ENCODE assay signal across 11 cellular contexts in genomic region chr20:15895560-15896084, GRCh38.
DNase-seq lines count a peak whose midpoint lies in the region; ATAC-seq and TF ChIP-seq lines count a peak whose summit lies in the region.
"Had no signal": no experiment of that assay in that cellular context is flagged by ENCODE, and none has a peak within 500 bp of the region (broad histone marks: within the 10 kb centered on the region; RNA-seq: fewer than 3 reads in every experiment).

No MANE protein-coding gene starts in this region.

- intact Hi-C loops in dorsolateral prefrontal cortex (cut with DNase I): no loop called here
- intact Hi-C loops in prostate gland (cut with DNase I): loop anchor here (10.0 kb wide), 1 partner anchor 231 kb away; no protein-coding TSS in a partner anchor

- H3K36me3 ChIP-seq in prostate gland: no peaks in the 10 kb centered on the region

- H3K4me3 ChIP-seq in dorsolateral prefrontal cortex (no peak overlapping the region), prostate gland (no peak overlapping the region)

- H3K27me3 ChIP-seq in dorsolateral prefrontal cortex (no peaks in the 10 kb centered on the region), prostate gland (replicated peaks; ENCODE audit: insufficient read depth) (no peaks in the 10 kb centered on the region)

- WGBS in prostate gland: 56% methylated on average over 6 of the region's 6 CpGs

- H3K4me1 ChIP-seq in prostate gland (replicated peaks): no peaks in the 10 kb centered on the region

- no peak for DNase-seq in dorsolateral prefrontal cortex
- no peak for DNase-seq in NCI-H2029 (lab: John Stamatoyannopoulos, UW)
- no peak for DNase-seq in NK-92 treated with Interleukin-12 subunit alpha and Interleukin-12 subunit beta, amount 100 ng/mL, for 24 hours (lab: John Stamatoyannopoulos, UW)
- no peak for DNase-seq in stimulated activated naive CD4-positive, alpha-beta T cell treated with Interleukin-2 at 50 U/mL for 16 hours (lab: John Stamatoyannopoulos, UW)
- no peak for DNase-seq in prostate gland (ENCODE audit: low spot score)
- DNase-seq: DMS79 treated with DMSO at 0.1 percent for 48 hours, glutamatergic neuron, NCI-H446 had no signal

- no peak for TF ChIP-seq CTCF in dorsolateral prefrontal cortex (IDR thresholded peaks at IDR 0.05 in 54 of 56, conservative IDR thresholded peaks at IDR 0.05 in 2 of 56; ENCODE audit: low read depth in 1 of 56, partially characterized antibody in 56 of 56)
- TF ChIP-seq CTCF in prostate gland (IDR thresholded peaks at IDR 0.05): no peak

- no peaks in the 10 kb centered on the region for H3K9me3 ChIP-seq in prostate gland

- TF ChIP-seq POLR2A in prostate gland (IDR thresholded peaks at IDR 0.05): no peak

- H3K27ac ChIP-seq in dorsolateral prefrontal cortex (peak overlapping the region in 51 of 59 donors; percentile 2 to 85 (median 61)), prostate gland (no peak overlapping the region)

- ATAC-seq in GM18858 (IDR thresholded peaks at IDR 0.05; ENCODE audit: unreplicated experiment) (peak; percentile 93), GM21447 (IDR thresholded peaks at IDR 0.05; ENCODE audit: unreplicated experiment) (peak; percentile 89), HG03159 (IDR thresholded peaks at IDR 0.05; ENCODE audit: unreplicated experiment) (peak; percentile 94)

Comparison
In these comparisons a context has a peak if more than half of its experiments do, and no peak if none do; other contexts are left out.
1. H3K27ac ChIP-seq: peak in dorsolateral prefrontal cortex (51 of 59); none in prostate gland (0 of 2).
2. Peak in every context shown above with its lines, with median percentiles within 50 percentile points of each other: ATAC-seq.